In genomic region chr12:132015686-132016430, GRCh38 we compare ENCODE assay signal across 21 cellular contexts.
DNase-seq lines count a peak whose midpoint lies in the region; ATAC-seq, FAIRE-seq and TF ChIP-seq lines count a peak whose summit lies in the region.
"Had no signal": no experiment of that assay in that cellular context is flagged by ENCODE, and none has a peak within 500 bp of the region (broad histone marks: within the 10 kb centered on the region; RNA-seq: fewer than 3 reads in every experiment).

No MANE protein-coding gene starts in this region.

- peak; percentile 17 for DNase-seq in activated naive CD8-positive, alpha-beta T cell treated with anti-CD3 and anti-CD28 coated beads, Interleukin-2, amount 10 ng/mL, durations not matched to agents 7 days and 5 days
- DNase-seq in activated naive CD8-positive, alpha-beta T cell treated with anti-CD3 and anti-CD28 coated beads, Interleukin-2, amount 50 U/mL, for 24 hours = no peak
- DNase-seq in K562 (ENCODE audit: extremely low read depth in 1 of 4, low spot score in 3 of 4) = no peak
- peak; percentile 59 for DNase-seq in kidney
- DNase-seq in stimulated activated naive B cell treated with anti-CD40 and anti-IgM and Interleukin-4, amounts not matched to agents 10 μg/mL and 1 μg/mL and 100 μg/mL, for 72 hours = no peak
- no peak for DNase-seq in A172 (ENCODE audit: low spot score)
- DNase-seq in SIG-M5 (lab: John Stamatoyannopoulos, UW) = no peak
- DNase-seq: BE2C; CD4-positive, alpha-beta memory T cell; COR-L47; DMS153; DMS79 treated with DMSO at 0.1 percent for 48 hours; EL had no signal

- no peaks in the 10 kb centered on the region for H3K9me1 ChIP-seq in K562 (ENCODE audit: control insufficient read depth, insufficient read depth, low read length)

- H3K36me3 ChIP-seq in K562 (ENCODE audit: control insufficient read depth, insufficient read depth, low read length) (peaks cover 97% of the 10 kb centered on the region; the same call in 2 of the 3 replicates), kidney (ENCODE audit: control insufficient read depth in 1 of 2, insufficient read depth in 2 of 2, low read length in 2 of 2) (peaks cover 44 to 82% of the 10 kb centered on the region in 2 donors)

- H3K9me3 ChIP-seq in K562 (replicated peaks; ENCODE audit: control insufficient read depth, insufficient read depth, low read depth, low read length) = no peaks in the 10 kb centered on the region
- no peaks in the 10 kb centered on the region for H3K9me3 ChIP-seq in kidney (ENCODE audit: control insufficient read depth in 1 of 2, low read length in 2 of 2)
- H3K9me3 ChIP-seq: A549, BE2C had no signal

- H3K4me1 Mint-ChIP-seq in activated naive CD8-positive, alpha-beta T cell treated with anti-CD3 and anti-CD28 coated beads, Interleukin-2, amount 10 ng/mL, durations not matched to agents 7 days and 5 days = no peaks in the 10 kb centered on the region
- no peaks in the 10 kb centered on the region for H3K4me1 Mint-ChIP-seq in activated naive CD8-positive, alpha-beta T cell treated with anti-CD3 and anti-CD28 coated beads, Interleukin-2, amount 50 U/mL, for 24 hours
- H3K4me1 Mint-ChIP-seq in stimulated activated naive B cell treated with anti-CD40 and anti-IgM and Interleukin-4, amounts not matched to agents 10 μg/mL and 1 μg/mL and 100 μg/mL, for 72 hours = peaks cover 0 to 2% of the 10 kb centered on the region in 2 donors
- H3K4me1 Mint-ChIP-seq: CD4-positive, alpha-beta memory T cell had no signal

- H3K36me3 Mint-ChIP-seq in activated naive CD8-positive, alpha-beta T cell treated with anti-CD3 and anti-CD28 coated beads, Interleukin-2, amount 10 ng/mL, durations not matched to agents 7 days and 5 days = peaks cover 15% of the 10 kb centered on the region
- peaks cover 54% of the 10 kb centered on the region for H3K36me3 Mint-ChIP-seq in activated naive CD8-positive, alpha-beta T cell treated with anti-CD3 and anti-CD28 coated beads, Interleukin-2, amount 50 U/mL, for 24 hours (ENCODE audit: low read depth)
- peaks cover 52 to 77% of the 10 kb centered on the region in 2 donors for H3K36me3 Mint-ChIP-seq in stimulated activated naive B cell treated with anti-CD40 and anti-IgM and Interleukin-4, amounts not matched to agents 10 μg/mL and 1 μg/mL and 100 μg/mL, for 72 hours

- H3K27ac ChIP-seq in K562 (ENCODE audit: extremely low read depth, low read depth, low read length) (no peak overlapping the region), kidney (ENCODE audit: low read depth in 2 of 2, low read length in 2 of 2) (no peak overlapping the region)
- H3K27ac ChIP-seq: A549, C4-2B, HL-60 had no signal

- POLR2A ChIA-PET in activated naive CD8-positive, alpha-beta T cell treated with anti-CD3 and anti-CD28 coated beads, Interleukin-2, amount 10 ng/mL, durations not matched to agents 7 days and 5 days (lab: Charles Lee) = no interaction called here
- POLR2A ChIA-PET in K562 (lab: Yijun Ruan, JAX) = interaction anchor here (0.8 kb wide), 1 partner anchor 16 kb away, joined by 3 read pairs; no protein-coding TSS in a partner anchor

- TF ChIP-seq POLR2A in K562 (conservative IDR thresholded peaks at IDR 0.05) = no peak

- H3K27ac Mint-ChIP-seq in activated naive CD8-positive, alpha-beta T cell treated with anti-CD3 and anti-CD28 coated beads, Interleukin-2, amount 10 ng/mL, durations not matched to agents 7 days and 5 days = no peak overlapping the region
- H3K27ac Mint-ChIP-seq in activated naive CD8-positive, alpha-beta T cell treated with anti-CD3 and anti-CD28 coated beads, Interleukin-2, amount 50 U/mL, for 24 hours = no peak overlapping the region
- H3K27ac Mint-ChIP-seq in stimulated activated naive B cell treated with anti-CD40 and anti-IgM and Interleukin-4, amounts not matched to agents 10 μg/mL and 1 μg/mL and 100 μg/mL, for 72 hours = peak overlapping the region; percentile 33

- FAIRE-seq in K562 (lab: Jason Lieb, UNC) (no peak), kidney (lab: Jason Lieb, UNC) (no peak)
- FAIRE-seq: A549, D721Med, G401.6, GM12892, GM19239, H54 had no signal

- no peaks in the 10 kb centered on the region for H4K20me1 ChIP-seq in K562 (replicated peaks; ENCODE audit: control insufficient read depth, insufficient read depth, low read length)

- TF ChIP-seq RAD21 in K562 (CRISPR knock-in tag; conservative IDR thresholded peaks at IDR 0.05 in 1 of 2, IDR thresholded peaks at IDR 0.05 in 1 of 2) = no peak

- no peaks in the 10 kb centered on the region for H3K27me3 ChIP-seq in K562 (ENCODE audit: control insufficient read depth in 2 of 2, insufficient read depth in 2 of 2, low read length in 2 of 2)
- H3K27me3 ChIP-seq: BE2C had no signal

- H3K27me3 Mint-ChIP-seq in activated naive CD8-positive, alpha-beta T cell treated with anti-CD3 and anti-CD28 coated beads, Interleukin-2, amount 10 ng/mL, durations not matched to agents 7 days and 5 days = no peaks in the 10 kb centered on the region
- no peaks in the 10 kb centered on the region for H3K27me3 Mint-ChIP-seq in activated naive CD8-positive, alpha-beta T cell treated with anti-CD3 and anti-CD28 coated beads, Interleukin-2, amount 50 U/mL, for 24 hours
- no peaks in the 10 kb centered on the region for H3K27me3 Mint-ChIP-seq in stimulated activated naive B cell treated with anti-CD40 and anti-IgM and Interleukin-4, amounts not matched to agents 10 μg/mL and 1 μg/mL and 100 μg/mL, for 72 hours
- H3K27me3 Mint-ChIP-seq: CD4-positive, alpha-beta memory T cell had no signal

- H3K9ac ChIP-seq in K562 (ENCODE audit: insufficient read depth in 1 of 2, low read depth in 2 of 2, low read length in 2 of 2) = no peak overlapping the region
- no peak overlapping the region for H3K9ac ChIP-seq in kidney (ENCODE audit: low read length in 2 of 2)

- TF ChIP-seq EP300 in K562 (IDR thresholded peaks at IDR 0.05; ENCODE audit: low read length) = no peak

- no TSS peak for BruUV-seq in K562 (replicated peaks; lab: Mats Ljungman, UMichigan)

- no peaks in the 10 kb centered on the region for H3K9me3 Mint-ChIP-seq in activated naive CD8-positive, alpha-beta T cell treated with anti-CD3 and anti-CD28 coated beads, Interleukin-2, amount 10 ng/mL, durations not matched to agents 7 days and 5 days
- no peaks in the 10 kb centered on the region for H3K9me3 Mint-ChIP-seq in activated naive CD8-positive, alpha-beta T cell treated with anti-CD3 and anti-CD28 coated beads, Interleukin-2, amount 50 U/mL, for 24 hours
- no peaks in the 10 kb centered on the region for H3K9me3 Mint-ChIP-seq in stimulated activated naive B cell treated with anti-CD40 and anti-IgM and Interleukin-4, amounts not matched to agents 10 μg/mL and 1 μg/mL and 100 μg/mL, for 72 hours
- H3K9me3 Mint-ChIP-seq: CD4-positive, alpha-beta memory T cell had no signal

- TF ChIP-seq CTCF in K562 (IDR thresholded peaks at IDR 0.05 in 2 of 3, conservative IDR thresholded peaks at IDR 0.05 in 1 of 3; ENCODE audit: insufficient read depth in 2 of 3, low read depth in 1 of 3, low read length in 3 of 3) (no peak), kidney (IDR thresholded peaks at IDR 0.05; ENCODE audit: borderline replicate concordance, extremely low read depth, insufficient read depth) (no peak)

- H3K4me3 ChIP-seq in K562 (no peak overlapping the region), kidney (ENCODE audit: low read length in 2 of 2) (no peak overlapping the region)
- H3K4me3 ChIP-seq: A549 had no signal

- CTCF ChIA-PET in K562 (lab: Yijun Ruan, JAX; ENCODE audit: low intra/inter-chr PET ratio) = no interaction called here

- ATAC-seq in activated naive CD8-positive, alpha-beta T cell treated with anti-CD3 and anti-CD28 coated beads, Interleukin-2, amount 10 ng/mL, durations not matched to agents 7 days and 5 days (ENCODE audit: low read depth) = no peak
- no peak for ATAC-seq in activated naive CD8-positive, alpha-beta T cell treated with anti-CD3 and anti-CD28 coated beads, Interleukin-2, amount 50 U/mL, for 24 hours
- no peak for ATAC-seq in K562
- ATAC-seq in stimulated activated naive B cell treated with anti-CD40 and anti-IgM and Interleukin-4, amounts not matched to agents 10 μg/mL and 1 μg/mL and 100 μg/mL, for 72 hours (replicated peaks) = no peak

- H2AFZ ChIP-seq in K562 (ENCODE audit: low read depth, low read length) = no peak overlapping the region

- no peak overlapping the region for H3K4me2 ChIP-seq in K562 (ENCODE audit: insufficient read depth, low read length)
- H3K4me2 ChIP-seq: A549 had no signal

- in situ Hi-C loops in K562 (cut with MboI) = no loop called here

- WGBS in K562 (ENCODE audit: insufficient coverage, low coverage, missing lambda C conversion rate) = 94% methylated on average over 18 of the region's 21 CpGs

- no peak overlapping the region for H3K4me3 Mint-ChIP-seq in activated naive CD8-positive, alpha-beta T cell treated with anti-CD3 and anti-CD28 coated beads, Interleukin-2, amount 10 ng/mL, durations not matched to agents 7 days and 5 days
- H3K4me3 Mint-ChIP-seq in activated naive CD8-positive, alpha-beta T cell treated with anti-CD3 and anti-CD28 coated beads, Interleukin-2, amount 50 U/mL, for 24 hours = no peak overlapping the region
- H3K4me3 Mint-ChIP-seq in stimulated activated naive B cell treated with anti-CD40 and anti-IgM and Interleukin-4, amounts not matched to agents 10 μg/mL and 1 μg/mL and 100 μg/mL, for 72 hours = no peak overlapping the region
- H3K4me3 Mint-ChIP-seq: CD4-positive, alpha-beta memory T cell had no signal

- peaks cover 0 to 4% of the 10 kb centered on the region in 2 experiments; a peak in 1 of 5 replicates for H3K4me1 ChIP-seq in K562 (replicated peaks in 1 of 2; ENCODE audit: control insufficient read depth in 2 of 2, insufficient read depth in 2 of 2, low read length in 2 of 2)
- H3K4me1 ChIP-seq in kidney (ENCODE audit: control insufficient read depth in 1 of 2, insufficient read depth in 1 of 2, low read depth in 1 of 2, low read length in 2 of 2) = no peaks in the 10 kb centered on the region
- H3K4me1 ChIP-seq: BE2C had no signal

- intact Hi-C loops in K562 (cut with micrococcal nuclease) = no loop called here
- intact Hi-C loops in kidney (cut with DNase I) = no loop called here

- H3K79me2 ChIP-seq in K562 (ENCODE audit: control insufficient read depth, insufficient read depth, low read length) = no peaks in the 10 kb centered on the region

TF ChIP-seq in K562, 482 proteins besides CTCF, POLR2A, EP300 and RAD21:
- TF ChIP-seq XRCC5 (IDR thresholded peaks at IDR 0.05; ENCODE audit: low read depth, low read length) (no peak), SPI1 (IDR thresholded peaks at IDR 0.05; ENCODE audit: borderline replicate concordance, low read depth, low read length) (no peak), BDP1 (IDR thresholded peaks at IDR 0.05; ENCODE audit: insufficient read depth, insufficient read length) (no peak), POLR2G (IDR thresholded peaks at IDR 0.05; ENCODE audit: low read depth, low read length) (peak; percentile 33; the same call in 1 of the 2 replicates), TAF1 (IDR thresholded peaks at IDR 0.05; ENCODE audit: control insufficient read depth, extremely low read depth, insufficient read depth, low read length, severe bottlenecking) (no peak)

Comparison
In these comparisons a context has a peak if more than half of its experiments do, and no peak if none do; other contexts are left out.
1. DNase-seq: peak in activated naive CD8-positive, alpha-beta T cell treated with anti-CD3 and anti-CD28 coated beads, Interleukin-2, amount 10 ng/mL, durations not matched to agents 7 days and 5 days (single experiment) and kidney (single experiment); none in activated naive CD8-positive, alpha-beta T cell treated with anti-CD3 and anti-CD28 coated beads, Interleukin-2, amount 50 U/mL, for 24 hours (single experiment), K562 (0 of 4), stimulated activated naive B cell treated with anti-CD40 and anti-IgM and Interleukin-4, amounts not matched to agents 10 μg/mL and 1 μg/mL and 100 μg/mL, for 72 hours (single experiment), A172 (single experiment) and SIG-M5 (single experiment).